Comparison of ENCODE assay signal across 25 cellular contexts in the genomic region with DNA sequence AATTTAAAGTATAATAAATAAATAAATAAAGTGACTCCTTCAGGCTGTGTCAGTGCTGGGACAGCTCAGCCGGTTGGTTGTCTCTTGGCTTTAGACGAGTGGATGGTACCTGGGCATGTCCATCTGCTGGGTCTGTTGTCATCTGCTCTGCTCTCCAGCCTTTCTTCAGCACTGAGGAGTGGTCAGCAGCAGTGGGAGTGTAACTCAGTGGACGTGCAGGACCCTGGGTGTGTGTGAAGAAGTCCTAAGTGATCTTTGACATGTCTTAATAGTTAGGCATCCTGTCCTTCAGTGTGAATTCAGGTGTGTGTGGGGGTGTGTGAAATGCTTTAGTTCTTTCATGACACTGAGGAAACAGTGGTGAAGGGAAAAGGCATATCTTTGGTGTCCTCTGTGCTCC. TPM values are rescaled to one million over a fixed set of nuclear protein-coding genes. Genes with fewer than 3 reads are reported as not detected.
A peak's percentile ranks its signal among the peaks of the same experiment; 100 is the strongest.
DNase-seq lines count a peak whose midpoint lies in the region; ATAC-seq, FAIRE-seq and TF ChIP-seq lines count a peak whose summit lies in the region.
"Had no signal": no experiment of that assay in that cellular context is flagged by ENCODE, and none has a peak within 500 bp of the region (broad histone marks: within the 10 kb centered on the region; RNA-seq: fewer than 3 reads in every experiment).

No MANE protein-coding gene starts in this region.

- H2AFZ ChIP-seq in ACC112 (ENCODE audit: low read length, unreplicated experiment) (no peak overlapping the region), endothelial cell of umbilical vein (ENCODE audit: low read depth, low read length) (no peak overlapping the region)

- no peaks in the 10 kb centered on the region for H3K36me3 ChIP-seq in ACC112 (ENCODE audit: insufficient read depth, low read length)
- H3K36me3 ChIP-seq in endothelial cell of umbilical vein (ENCODE audit: control insufficient read depth in 2 of 2, extremely low read depth in 1 of 2, insufficient read depth in 2 of 2, low read length in 2 of 2) = no peaks in the 10 kb centered on the region
- H3K36me3 ChIP-seq: uterus had no signal

- intact Hi-C loops in endothelial cell of umbilical vein (cut with micrococcal nuclease) = loop anchor here (10.0 kb wide), 1 partner anchor 992 kb away; a partner anchor contains a TSS

- H4K20me1 ChIP-seq in endothelial cell of umbilical vein (replicated peaks; ENCODE audit: control insufficient read depth, extremely low read depth, insufficient read depth, low read length) = no peaks in the 10 kb centered on the region

- DNase-seq in OCI-M1 (lab: John Stamatoyannopoulos, UW) (peak; percentile 40), endothelial cell of umbilical vein (ENCODE audit: low read depth, low spot score) (peak; percentile 21), osteocyte (ENCODE audit: extremely low spot score, unreplicated experiment) (no peak), GM19239 (ENCODE audit: insufficient read length, low spot score) (no peak)
- no peak for DNase-seq in activated CD4-positive, alpha-beta T cell treated with anti-CD3 and anti-CD28 coated beads for 1 hour
- DNase-seq: activated naive CD4-positive, alpha-beta T cell treated with Interleukin-2 at 50 U/mL for 16 hours; activated T-cell treated with anti-CD3 and anti-CD28 coated beads, Interleukin-2, amount 50 U/mL, for 24 hours; amniotic stem cell; central memory CD4-positive, alpha-beta T cell; DMS 273 treated with DMSO at 0.1 percent for 48 hours; dorsolateral prefrontal cortex; left colon; midbrain; MM.1S; NCI-H2171; NCI-H82; substantia nigra; uterus had no signal

- peaks cover 74% of the 10 kb centered on the region for H3K4me1 Mint-ChIP-seq in osteocyte (ENCODE audit: unreplicated experiment)

- no peaks in the 10 kb centered on the region for H3K27me3 ChIP-seq in ACC112 (ENCODE audit: insufficient read depth, low read length)
- no peaks in the 10 kb centered on the region for H3K27me3 ChIP-seq in endothelial cell of umbilical vein (ENCODE audit: control insufficient read depth in 2 of 2, insufficient read depth in 2 of 2, low read length in 2 of 2)
- H3K27me3 ChIP-seq: dorsolateral prefrontal cortex, uterus had no signal

- POLR2A ChIA-PET in endothelial cell of umbilical vein (lab: Charles Lee) = no interaction called here

- no peak for TF ChIP-seq CTCF in endothelial cell of umbilical vein (IDR thresholded peaks at IDR 0.05; ENCODE audit: extremely low read depth in 1 of 2, insufficient read depth in 1 of 2, low read depth in 1 of 2, low read length in 2 of 2)
- TF ChIP-seq CTCF in osteocyte (IDR thresholded peaks at IDR 0.05) = no peak

- TF ChIP-seq POLR2A in endothelial cell of umbilical vein (IDR thresholded peaks at IDR 0.05; ENCODE audit: low read depth, low read length) = no peak

- H3K79me2 ChIP-seq in ACC112 (ENCODE audit: control insufficient read depth, insufficient read depth, low read length, unreplicated experiment) (peaks cover 73% of the 10 kb centered on the region), endothelial cell of umbilical vein (ENCODE audit: control insufficient read depth, insufficient read depth, low read length) (peaks cover 79% of the 10 kb centered on the region)

- H3K4me3 ChIP-seq in ACC112 (ENCODE audit: low read depth, low read length) (0 out of 2 replicates have a peak overlapping the region, but pooled peaks have one; percentile 37), endothelial cell of umbilical vein (replicated peaks in 1 of 3; ENCODE audit: insufficient read depth in 1 of 3, low read depth in 1 of 3, low read length in 3 of 3) (no peak overlapping the region)
- H3K4me3 ChIP-seq: dorsolateral prefrontal cortex, SK-N-MC, uterus had no signal

- H3K4me2 ChIP-seq in endothelial cell of umbilical vein (ENCODE audit: insufficient read depth, low read length) = peak overlapping the region; percentile 76

- H3K4me1 ChIP-seq in ACC112 (ENCODE audit: control insufficient read depth, insufficient read depth, low read length, unreplicated experiment) (peaks cover 78% of the 10 kb centered on the region), endothelial cell of umbilical vein (ENCODE audit: control insufficient read depth, extremely low read depth, insufficient read depth, low read length) (peaks cover 52% of the 10 kb centered on the region)

- peak overlapping the region; percentile 14 for H3K27ac Mint-ChIP-seq in osteocyte (ENCODE audit: unreplicated experiment)
- H3K27ac Mint-ChIP-seq: activated T-cell treated with anti-CD3 and anti-CD28 coated beads, Interleukin-2, amount 50 U/mL, for 24 hours; T-helper 2 cell treated with Interferon-gamma antibody and Interleukin-4, amounts not matched to agents 5 μg/mL and 100 μg/mL, for 36 hours had no signal

- no peak for ATAC-seq in GM18867 (IDR thresholded peaks at IDR 0.05; ENCODE audit: unreplicated experiment)
- ATAC-seq in GM18861 (IDR thresholded peaks at IDR 0.05; ENCODE audit: unreplicated experiment) = no peak
- ATAC-seq: left colon had no signal

- no peak overlapping the region for H3K4me3 Mint-ChIP-seq in osteocyte (ENCODE audit: unreplicated experiment)
- H3K4me3 Mint-ChIP-seq: activated T-cell treated with anti-CD3 and anti-CD28 coated beads, Interleukin-2, amount 50 U/mL, for 24 hours; T-helper 2 cell treated with Interferon-gamma antibody and Interleukin-4, amounts not matched to agents 5 μg/mL and 100 μg/mL, for 36 hours had no signal

- H3K9me3 Mint-ChIP-seq in osteocyte (ENCODE audit: unreplicated experiment) = no peaks in the 10 kb centered on the region
- H3K9me3 Mint-ChIP-seq: activated T-cell treated with anti-CD3 and anti-CD28 coated beads, Interleukin-2, amount 50 U/mL, for 24 hours; T-helper 2 cell treated with Interferon-gamma antibody and Interleukin-4, amounts not matched to agents 5 μg/mL and 100 μg/mL, for 36 hours had no signal

- no peaks in the 10 kb centered on the region for H3K9me1 ChIP-seq in endothelial cell of umbilical vein (replicated peaks; ENCODE audit: control insufficient read depth, extremely low read depth, insufficient read depth, low read length)

- FAIRE-seq in endothelial cell of umbilical vein (lab: Jason Lieb, UNC) = no peak
- FAIRE-seq in GM19239 (lab: Jason Lieb, UNC) = no peak
- FAIRE-seq: G401.6, RCC 7860 had no signal

- H3K27ac ChIP-seq in ACC112 (ENCODE audit: low read depth, low read length) (peak overlapping the region; percentile 100), endothelial cell of umbilical vein (ENCODE audit: insufficient read depth, low read depth, low read length) (peak overlapping the region; percentile 90)
- H3K27ac ChIP-seq: dorsolateral prefrontal cortex, SK-N-MC had no signal

- H3K27me3 Mint-ChIP-seq in osteocyte (ENCODE audit: unreplicated experiment) = no peaks in the 10 kb centered on the region

- CTCF ChIA-PET in endothelial cell of umbilical vein (lab: Charles Lee) = interaction anchor here (1.0 kb wide), 1 partner anchor 40 kb away, joined by 3 read pairs; no protein-coding TSS in a partner anchor

- no TSS peak for BruUV-seq in endothelial cell of umbilical vein (replicated peaks; lab: Mats Ljungman, UMichigan)

- H3K36me3 Mint-ChIP-seq in osteocyte (ENCODE audit: unreplicated experiment) = no peaks in the 10 kb centered on the region

- H3K9ac ChIP-seq in endothelial cell of umbilical vein (replicated peaks; ENCODE audit: extremely low read depth, insufficient read depth, low read length) = no peak overlapping the region

- no peaks in the 10 kb centered on the region for H3K9me3 ChIP-seq in endothelial cell of umbilical vein (replicated peaks; ENCODE audit: control insufficient read depth, insufficient read depth, low read length)
- H3K9me3 ChIP-seq: uterus had no signal

- dilution Hi-C loops in endothelial cell of umbilical vein (cut with MboI; ENCODE audit: extremely low pct_ligation_motif_present, low sequenced_read_pairs) = no loop called here

TF ChIP-seq in endothelial cell of umbilical vein, 7 proteins besides CTCF, POLR2A, EP300 and RAD21:
- no peak for TF ChIP-seq FOS (IDR thresholded peaks at IDR 0.05; ENCODE audit: borderline replicate concordance, insufficient read depth, low read length)
- TF ChIP-seq, protein P1, sequence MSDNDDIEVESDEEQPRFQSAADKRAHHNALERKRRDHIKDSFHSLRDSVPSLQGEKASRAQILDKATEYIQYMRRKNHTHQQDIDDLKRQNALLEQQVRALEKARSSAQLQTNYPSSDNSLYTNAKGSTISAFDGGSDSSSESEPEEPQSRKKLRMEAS (IDR thresholded peaks at IDR 0.05; ENCODE audit: insufficient read depth, insufficient read length) = no peak
- TF ChIP-seq MYC (IDR thresholded peaks at IDR 0.05; ENCODE audit: low read depth, low read length) = no peak
- TF ChIP-seq EZH2 (IDR thresholded peaks at IDR 0.05; ENCODE audit: borderline replicate concordance, low read depth, low read length, severe bottlenecking) = no peak
- TF ChIP-seq GATA2 (IDR thresholded peaks at IDR 0.05; ENCODE audit: insufficient read depth, insufficient read length, low read depth, low read length) = no peak
- no peak for TF ChIP-seq POLR2AphosphoS5 (IDR thresholded peaks at IDR 0.05; ENCODE audit: insufficient read depth, low read depth, low read length)
- no peak for TF ChIP-seq JUN (IDR thresholded peaks at IDR 0.05; ENCODE audit: borderline replicate concordance, insufficient read depth, insufficient read length, low read depth)

RNA-seq across cellular contexts. Expression of a gene that starts 24.3 kb away (rescaled TPM):
- total RNA-seq in endothelial cell of umbilical vein (37.8 and 41.8 TPM in 2 replicates), osteocyte (66.6 and 71.7 TPM in 2 replicates)
- 11.3 and 12.5 TPM in 2 replicates for polyA plus RNA-seq in endothelial cell of umbilical vein
- 13.8 and 14.8 TPM in 2 replicates for polyA plus RNA-seq in endothelial cell of umbilical vein (2011; cell fraction: cytosol; rRNA removed)
- 19.8 and 22.7 TPM in 2 replicates for polyA plus RNA-seq in endothelial cell of umbilical vein (2011; cell fraction: nucleus; rRNA removed)
- polyA plus RNA-seq in endothelial cell of umbilical vein (2012) = 24.6 and 26.3 TPM in 2 replicates
- polyA minus RNA-seq in endothelial cell of umbilical vein = 38.8 and 39.2 TPM in 2 replicates
- polyA minus RNA-seq in endothelial cell of umbilical vein (2011; cell fraction: cytosol; rRNA and poly(A)+ RNA removed) = 10.3 TPM
- polyA minus RNA-seq in endothelial cell of umbilical vein (2011; cell fraction: nucleus; rRNA and poly(A)+ RNA removed) = 35.5 and 46.7 TPM in 2 replicates

Comparison
In these comparisons a context has a peak if more than half of its experiments do, and no peak if none do; other contexts are left out.
1. DNase-seq: peak in OCI-M1 (single experiment) and endothelial cell of umbilical vein (single experiment); none in osteocyte (single experiment), GM19239 (single experiment) and activated CD4-positive, alpha-beta T cell treated with anti-CD3 and anti-CD28 coated beads for 1 hour (single experiment).